9 cellular contexts compared by ENCODE assay signal in the genomic region with DNA sequence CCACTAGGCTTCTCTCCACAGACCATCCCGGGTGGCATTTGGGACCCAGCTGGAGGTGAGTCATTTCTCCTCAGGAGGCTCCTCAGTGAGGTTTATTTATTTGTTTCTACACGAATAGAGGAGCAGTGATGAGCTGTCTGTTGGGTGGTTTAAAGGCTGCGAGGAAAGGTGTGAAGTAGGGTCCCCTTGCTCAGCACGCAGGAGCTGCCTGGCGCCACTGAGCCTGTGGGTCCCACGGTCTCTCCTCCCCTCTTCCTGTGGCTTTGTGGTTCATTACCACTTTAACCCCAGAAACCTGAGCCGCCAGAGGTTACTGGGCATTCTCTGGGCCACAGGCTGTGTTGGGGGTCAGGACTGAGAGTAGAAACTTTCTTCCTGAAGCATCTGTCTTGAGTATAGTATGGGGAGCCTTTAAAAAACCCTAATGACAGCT. TPM values are rescaled to one million over a fixed set of nuclear protein-coding genes. Genes with fewer than 3 reads are reported as not detected.
DNase-seq lines count a peak whose midpoint lies in the region; ATAC-seq and TF ChIP-seq lines count a peak whose summit lies in the region.
"Had no signal": no experiment of that assay in that cellular context is flagged by ENCODE, and none has a peak within 500 bp of the region (broad histone marks: within the 10 kb centered on the region; RNA-seq: fewer than 3 reads in every experiment).

No MANE protein-coding gene starts in this region.

- peaks cover 10% of the 10 kb centered on the region for H3K36me3 Mint-ChIP-seq in osteocyte (ENCODE audit: unreplicated experiment)

- no peak for TF ChIP-seq CTCF in osteocyte (IDR thresholded peaks at IDR 0.05)

- peak overlapping the region; percentile 97 for H3K27ac Mint-ChIP-seq in osteocyte (ENCODE audit: unreplicated experiment)

- H3K4me1 Mint-ChIP-seq in osteocyte (ENCODE audit: unreplicated experiment): peaks cover 49% of the 10 kb centered on the region

- H3K9me3 Mint-ChIP-seq in osteocyte (ENCODE audit: unreplicated experiment): no peaks in the 10 kb centered on the region

- H3K27ac ChIP-seq in caudate nucleus (ENCODE audit: low read depth, low read length): no peak overlapping the region

- ATAC-seq in GM18511 (IDR thresholded peaks at IDR 0.05; ENCODE audit: unreplicated experiment) (peak; percentile 81), HG02763 (IDR thresholded peaks at IDR 0.05; ENCODE audit: unreplicated experiment) (peak; percentile 68)
- ATAC-seq: heart left ventricle had no signal

- H3K4me3 Mint-ChIP-seq in osteocyte (ENCODE audit: unreplicated experiment): no peak overlapping the region

- no peaks in the 10 kb centered on the region for H3K27me3 Mint-ChIP-seq in osteocyte (ENCODE audit: unreplicated experiment)

- DNase-seq in activated CD8-positive, alpha-beta memory T cell treated with anti-CD3 and anti-CD28 coated beads, Interleukin-2, amount 50 U/mL, for 4 hours: peak; percentile 28
- DNase-seq in osteocyte (ENCODE audit: extremely low spot score, unreplicated experiment): no peak
- no peak for DNase-seq in iPS-NIHi11 (ENCODE audit: low spot score)
- no peak for DNase-seq in OCI-M2 (lab: John Stamatoyannopoulos, UW; ENCODE audit: unreplicated experiment)
- no peak for DNase-seq in NCI-H187 (lab: John Stamatoyannopoulos, UW)
- no peak for DNase-seq in caudate nucleus (lab: John Stamatoyannopoulos, UW)

RNA-seq across cellular contexts. Expression of gene IL6R, which starts 39.9 kb away (rescaled TPM):
- 10.4 and 12.4 TPM in 2 replicates for total RNA-seq in osteocyte

RNA-seq across cellular contexts. Expression of gene TDRD10, which starts 57.0 kb away (rescaled TPM):
- total RNA-seq in osteocyte: not detected in 2 replicates

RNA-seq across cellular contexts. Expression of gene SHE, which starts 57.2 kb away (rescaled TPM):
- total RNA-seq in osteocyte: not detected in 2 replicates
